Comparison of ENCODE assay signal across 24 cellular contexts in genomic region chr11:2537010-2537695, GRCh38.
DNase-seq lines count a peak whose midpoint lies in the region; ATAC-seq and TF ChIP-seq lines count a peak whose summit lies in the region.
"Had no signal": no experiment of that assay in that cellular context is flagged by ENCODE, and none has a peak within 500 bp of the region (broad histone marks: within the 10 kb centered on the region; RNA-seq: fewer than 3 reads in every experiment).

No MANE protein-coding gene starts in this region.

- H3K4me1 ChIP-seq in RWPE2 (ENCODE audit: insufficient read depth, poor library complexity, severe bottlenecking) = peaks cover 17% of the 10 kb centered on the region
- H3K4me1 ChIP-seq: A549 had no signal

- H3K36me3 Mint-ChIP-seq in chondrocyte (ENCODE audit: low read depth) (no peaks in the 10 kb centered on the region), progenitor cell of endocrine pancreas (ENCODE audit: insufficient read depth) (no peaks in the 10 kb centered on the region)
- peaks cover 0 to 7% of the 10 kb centered on the region in 2 donors for H3K36me3 Mint-ChIP-seq in stimulated activated naive B cell treated with anti-CD40 and anti-IgM and Interleukin-4, amounts not matched to agents 10 μg/mL and 1 μg/mL and 100 μg/mL, for 72 hours

- TF ChIP-seq CTCF in RWPE2 (IDR thresholded peaks at IDR 0.05; ENCODE audit: poor library complexity, severe bottlenecking) = no peak
- no peak for TF ChIP-seq CTCF in chondrocyte (IDR thresholded peaks at IDR 0.05)
- no peak for TF ChIP-seq CTCF in progenitor cell of endocrine pancreas (IDR thresholded peaks at IDR 0.05; ENCODE audit: unreplicated experiment)

- DNase-seq in RWPE2 (ENCODE audit: low spot score) (peak; percentile 20), chondrocyte (ENCODE audit: low spot score) (peak; percentile 33), mesenteric fat pad (ENCODE audit: low spot score) (peak; percentile 33), progenitor cell of endocrine pancreas (ENCODE audit: low spot score, unreplicated experiment) (no peak), NCI-H526 treated with DMSO at 0.1 percent for 48 hours (lab: John Stamatoyannopoulos, UW) (no peak)
- no peak for DNase-seq in activated CD4-positive, alpha-beta T cell treated with anti-CD3 and anti-CD28 coated beads, Interleukin-2, amount 50 U/mL, for 48 hours
- DNase-seq in stimulated activated naive B cell treated with anti-CD40 and anti-IgM and Interleukin-4, amounts not matched to agents 10 μg/mL and 1 μg/mL and 100 μg/mL, for 72 hours = no peak
- DNase-seq: DMS53; GF-D8; GM23248; KBM-7; MM.1S; NCI-H1092; NCI-H1436 treated with DMSO at 0.1 percent for 48 hours; NCI-H1930; NCI-H2227 treated with DMSO at 0.1 percent for 48 hours; NCI-H510A treated with DMSO at 0.1 percent for 48 hours; NCI-H774; NK-92 treated with Interleukin-12 subunit alpha and Interleukin-12 subunit beta, amount 100 ng/mL, for 24 hours had no signal

- H3K4me3 ChIP-seq in RWPE2 (ENCODE audit: severe bottlenecking) = no peak overlapping the region
- H3K4me3 ChIP-seq: A549, GM23248, HAP-1, SJSA1 had no signal

- H3K4me3 Mint-ChIP-seq in chondrocyte (ENCODE audit: unreplicated experiment) (no peak overlapping the region), progenitor cell of endocrine pancreas (ENCODE audit: low read depth) (no peak overlapping the region)
- H3K4me3 Mint-ChIP-seq in stimulated activated naive B cell treated with anti-CD40 and anti-IgM and Interleukin-4, amounts not matched to agents 10 μg/mL and 1 μg/mL and 100 μg/mL, for 72 hours = no peak overlapping the region
- H3K4me3 Mint-ChIP-seq: B cell, CD14-positive monocyte had no signal

- no peaks in the 10 kb centered on the region for H3K27me3 ChIP-seq in RWPE2 (ENCODE audit: insufficient read depth, poor library complexity, severe bottlenecking)
- H3K27me3 ChIP-seq: SJSA1 had no signal

- H3K4me1 Mint-ChIP-seq in chondrocyte (ENCODE audit: low read depth) = peaks cover 12% of the 10 kb centered on the region
- H3K4me1 Mint-ChIP-seq in progenitor cell of endocrine pancreas (ENCODE audit: low read depth) = peaks cover 13% of the 10 kb centered on the region
- H3K4me1 Mint-ChIP-seq in stimulated activated naive B cell treated with anti-CD40 and anti-IgM and Interleukin-4, amounts not matched to agents 10 μg/mL and 1 μg/mL and 100 μg/mL, for 72 hours = peaks cover 14 to 21% of the 10 kb centered on the region in 2 donors

- H3K9me3 ChIP-seq in RWPE2 (ENCODE audit: severe bottlenecking) = no peaks in the 10 kb centered on the region
- H3K9me3 ChIP-seq: A549, HAP-1, SJSA1 had no signal

- ATAC-seq in RWPE2 (ENCODE audit: low read depth) = no peak
- no peak for ATAC-seq in stimulated activated naive B cell treated with anti-CD40 and anti-IgM and Interleukin-4, amounts not matched to agents 10 μg/mL and 1 μg/mL and 100 μg/mL, for 72 hours (replicated peaks)
- ATAC-seq: A549 had no signal

- no peaks in the 10 kb centered on the region for H3K36me3 ChIP-seq in RWPE2 (ENCODE audit: low read depth)
- H3K36me3 ChIP-seq: HAP-1, SJSA1 had no signal

- H3K9me3 Mint-ChIP-seq in chondrocyte (ENCODE audit: low read depth) (no peaks in the 10 kb centered on the region), progenitor cell of endocrine pancreas (ENCODE audit: low read depth) (no peaks in the 10 kb centered on the region)
- H3K9me3 Mint-ChIP-seq in stimulated activated naive B cell treated with anti-CD40 and anti-IgM and Interleukin-4, amounts not matched to agents 10 μg/mL and 1 μg/mL and 100 μg/mL, for 72 hours = no peaks in the 10 kb centered on the region

- H3K27me3 Mint-ChIP-seq in chondrocyte (ENCODE audit: low read depth) (peaks cover 12% of the 10 kb centered on the region), progenitor cell of endocrine pancreas (peaks cover 21% of the 10 kb centered on the region)
- H3K27me3 Mint-ChIP-seq in stimulated activated naive B cell treated with anti-CD40 and anti-IgM and Interleukin-4, amounts not matched to agents 10 μg/mL and 1 μg/mL and 100 μg/mL, for 72 hours = peaks cover 0 to 32% of the 10 kb centered on the region in 2 donors
- H3K27me3 Mint-ChIP-seq: B cell had no signal

- H3K27ac Mint-ChIP-seq in chondrocyte (ENCODE audit: unreplicated experiment) = no peak overlapping the region
- peak overlapping the region; percentile 45 for H3K27ac Mint-ChIP-seq in progenitor cell of endocrine pancreas
- H3K27ac Mint-ChIP-seq in stimulated activated naive B cell treated with anti-CD40 and anti-IgM and Interleukin-4, amounts not matched to agents 10 μg/mL and 1 μg/mL and 100 μg/mL, for 72 hours = no peak overlapping the region
- H3K27ac Mint-ChIP-seq: B cell, CD14-positive monocyte had no signal

- no peak overlapping the region for H3K27ac ChIP-seq in RWPE2 (ENCODE audit: poor library complexity, severe bottlenecking)
- H3K27ac ChIP-seq: A549, GM23248, SJSA1 had no signal

Comparison
In these comparisons a context has a peak if more than half of its experiments do, and no peak if none do; other contexts are left out.
1. DNase-seq: peak in RWPE2 (single experiment), chondrocyte (single experiment) and mesenteric fat pad (single experiment); none in progenitor cell of endocrine pancreas (single experiment), activated CD4-positive, alpha-beta T cell treated with anti-CD3 and anti-CD28 coated beads, Interleukin-2, amount 50 U/mL, for 48 hours (0 of 2), stimulated activated naive B cell treated with anti-CD40 and anti-IgM and Interleukin-4, amounts not matched to agents 10 μg/mL and 1 μg/mL and 100 μg/mL, for 72 hours (single experiment) and NCI-H526 treated with DMSO at 0.1 percent for 48 hours (single experiment).